ENCODE assay signal across 1 cellular context in genomic region chr9:131464354-131465000, GRCh38.
TF ChIP-seq lines count a peak whose summit lies in the region.

No MANE protein-coding gene starts in this region.

TF ChIP-seq in endothelial cell of umbilical vein, 7 proteins besides CTCF, POLR2A, EP300 and RAD21:
- TF ChIP-seq MAX (IDR thresholded peaks at IDR 0.05; ENCODE audit: insufficient read depth, insufficient read length) = no peak
- TF ChIP-seq POLR2AphosphoS5 (IDR thresholded peaks at IDR 0.05; ENCODE audit: insufficient read depth, low read depth, low read length) = no peak
- no peak for TF ChIP-seq FOS (IDR thresholded peaks at IDR 0.05; ENCODE audit: borderline replicate concordance, insufficient read depth, low read length)
- no peak for TF ChIP-seq MYC (IDR thresholded peaks at IDR 0.05; ENCODE audit: low read depth, low read length)
- TF ChIP-seq JUN (IDR thresholded peaks at IDR 0.05; ENCODE audit: borderline replicate concordance, insufficient read depth, insufficient read length, low read depth) = no peak
- no peak for TF ChIP-seq EZH2 (IDR thresholded peaks at IDR 0.05; ENCODE audit: borderline replicate concordance, low read depth, low read length, severe bottlenecking)
- no peak for TF ChIP-seq GATA2 (IDR thresholded peaks at IDR 0.05; ENCODE audit: insufficient read depth, insufficient read length, low read depth, low read length)
